Comparison of ENCODE assay signal across 9 cellular contexts in the genomic region with DNA sequence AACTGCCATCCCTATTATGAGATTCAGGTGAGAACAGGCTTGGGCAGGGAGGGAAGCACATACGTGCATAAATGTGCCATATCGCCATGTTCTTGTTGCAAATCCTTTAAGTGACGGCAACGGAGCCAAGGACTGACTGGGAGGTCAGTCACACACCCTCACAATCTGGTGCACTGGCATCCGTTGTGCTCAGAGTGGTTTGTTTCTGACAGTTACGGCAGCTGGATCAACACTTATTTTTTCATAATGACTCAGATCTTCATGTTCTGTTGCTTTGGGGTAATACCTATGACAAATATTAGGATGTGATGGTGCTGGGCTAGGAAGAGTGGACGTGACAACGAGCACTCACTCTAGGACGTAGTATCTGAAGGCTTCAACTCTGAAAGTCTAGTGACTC. TPM values are rescaled to one million over a fixed set of nuclear protein-coding genes. Genes with fewer than 3 reads are reported as not detected.
DNase-seq lines count a peak whose midpoint lies in the region; ATAC-seq and TF ChIP-seq lines count a peak whose summit lies in the region.
"Had no signal": no experiment of that assay in that cellular context is flagged by ENCODE, and none has a peak within 500 bp of the region (broad histone marks: within the 10 kb centered on the region; RNA-seq: fewer than 3 reads in every experiment).

No MANE protein-coding gene starts in this region.

- intact Hi-C loops in activated CD8-positive, alpha-beta T cell treated with anti-CD3 and anti-CD28 coated beads for 36 hours (cut with micrococcal nuclease), result no loop called here

- H3K4me3 Mint-ChIP-seq in activated CD8-positive, alpha-beta T cell treated with anti-CD3 and anti-CD28 coated beads for 36 hours, result peak overlapping the region; percentile 56
- no peak overlapping the region for H3K4me3 Mint-ChIP-seq in stimulated activated naive CD8-positive, alpha-beta T cell treated with anti-CD3 and anti-CD28 coated beads, Interleukin-15, amount 100 ng/mL, for 72 hours

- peaks cover 4% of the 10 kb centered on the region for H3K36me3 Mint-ChIP-seq in activated CD8-positive, alpha-beta T cell treated with anti-CD3 and anti-CD28 coated beads for 36 hours (ENCODE audit: low read depth)

- H3K9me3 Mint-ChIP-seq in activated CD8-positive, alpha-beta T cell treated with anti-CD3 and anti-CD28 coated beads for 36 hours, result no peaks in the 10 kb centered on the region
- H3K9me3 Mint-ChIP-seq in stimulated activated naive CD8-positive, alpha-beta T cell treated with anti-CD3 and anti-CD28 coated beads, Interleukin-15, amount 100 ng/mL, for 72 hours, result no peaks in the 10 kb centered on the region

- POLR2A ChIA-PET in activated CD8-positive, alpha-beta T cell treated with anti-CD3 and anti-CD28 coated beads for 36 hours (lab: Charles Lee), result interaction anchor here (0.8 to 1.1 kb wide), 3 partner anchors 24 to 640 kb away, joined by 3 to 4 read pairs (median 3); no protein-coding TSS in a partner anchor
- POLR2A ChIA-PET in RWPE1 (lab: Yijun Ruan, JAX; ENCODE audit: low non-redundant PET), result interaction anchor here (0.7 kb wide), 1 partner anchor 922 kb away, joined by 3 read pairs; no protein-coding TSS in a partner anchor

- TF ChIP-seq CTCF in activated CD8-positive, alpha-beta T cell treated with anti-CD3 and anti-CD28 coated beads for 36 hours (IDR thresholded peaks at IDR 0.05), result no peak
- no peak for TF ChIP-seq CTCF in RWPE1 (conservative IDR thresholded peaks at IDR 0.05; ENCODE audit: low read depth)

- H3K27ac Mint-ChIP-seq in activated CD8-positive, alpha-beta T cell treated with anti-CD3 and anti-CD28 coated beads for 36 hours, result peak overlapping the region; percentile 89
- H3K27ac Mint-ChIP-seq in stimulated activated naive CD8-positive, alpha-beta T cell treated with anti-CD3 and anti-CD28 coated beads, Interleukin-15, amount 100 ng/mL, for 72 hours, result peak overlapping the region in 1 of 2 donors; percentile 34

- H3K27ac ChIP-seq in RWPE1, result no peak overlapping the region

- peaks cover 34% of the 10 kb centered on the region for H3K4me1 Mint-ChIP-seq in activated CD8-positive, alpha-beta T cell treated with anti-CD3 and anti-CD28 coated beads for 36 hours (ENCODE audit: low read depth)
- H3K4me1 Mint-ChIP-seq in stimulated activated naive CD8-positive, alpha-beta T cell treated with anti-CD3 and anti-CD28 coated beads, Interleukin-15, amount 100 ng/mL, for 72 hours, result peaks cover 14% of the 10 kb centered on the region

- H3K27me3 Mint-ChIP-seq in activated CD8-positive, alpha-beta T cell treated with anti-CD3 and anti-CD28 coated beads for 36 hours, result no peaks in the 10 kb centered on the region
- no peaks in the 10 kb centered on the region for H3K27me3 Mint-ChIP-seq in stimulated activated naive CD8-positive, alpha-beta T cell treated with anti-CD3 and anti-CD28 coated beads, Interleukin-15, amount 100 ng/mL, for 72 hours

- DNase-seq in stimulated activated CD4-positive, alpha-beta T cell treated with anti-CD3 and anti-CD28 coated beads, Interleukin-12 subunit alpha, Interleukin-12 subunit beta, amount 100 ng/mL, for 48 hours (ENCODE audit: low read depth in 2 of 3, low spot score in 1 of 3), result peak in 2 of 3 donors; percentile 17 to 19
- DNase-seq in stimulated activated CD4-positive, alpha-beta T cell treated with anti-CD3 and anti-CD28 coated beads, Interleukin-4, amount 100 ng/mL, for 1 hour, result no peak
- peak; percentile 63 for DNase-seq in activated CD8-positive, alpha-beta T cell treated with anti-CD3 and anti-CD28 coated beads for 36 hours
- no peak for DNase-seq in stimulated activated naive CD8-positive, alpha-beta T cell treated with anti-CD3 and anti-CD28 coated beads, Interleukin-15, amount 100 ng/mL, for 72 hours
- DNase-seq in RWPE1 (ENCODE audit: low spot score), result no peak
- no peak for DNase-seq in DMS79 (lab: John Stamatoyannopoulos, UW)
- DNase-seq in DMS153 treated with DMSO at 0.1 percent for 48 hours (lab: John Stamatoyannopoulos, UW; ENCODE audit: unreplicated experiment), result no peak
- DNase-seq: Calu3 had no signal

- peak; percentile 83 for ATAC-seq in HG02970 (IDR thresholded peaks at IDR 0.05; ENCODE audit: low FRiP score, unreplicated experiment)
- peak; percentile 82 for ATAC-seq in activated CD8-positive, alpha-beta T cell treated with anti-CD3 and anti-CD28 coated beads for 36 hours
- peak; percentile 67 for ATAC-seq in stimulated activated naive CD8-positive, alpha-beta T cell treated with anti-CD3 and anti-CD28 coated beads, Interleukin-15, amount 100 ng/mL, for 72 hours

- CTCF ChIA-PET in activated CD8-positive, alpha-beta T cell treated with anti-CD3 and anti-CD28 coated beads for 36 hours (lab: Charles Lee), result interaction anchor here (1.0 to 1.4 kb wide), 3 partner anchors 10 to 27 kb away, joined by 3 to 5 read pairs (median 3); no protein-coding TSS in a partner anchor
- CTCF ChIA-PET in RWPE1 (lab: Yijun Ruan, JAX), result interaction anchor here (0.6 to 0.7 kb wide), 2 partner anchors 213 to 764 kb away, joined by 3 read pairs; no protein-coding TSS in a partner anchor

RNA-seq across cellular contexts. Expression of gene PREP, which starts 56.2 kb away (rescaled TPM):
- 10 to 100 TPM; 46.4 to 46.9 TPM for total RNA-seq in activated CD8-positive, alpha-beta T cell treated with anti-CD3 and anti-CD28 coated beads for 36 hours

Comparison
In these comparisons a context has a peak if more than half of its experiments do, and no peak if none do; other contexts are left out.
1. DNase-seq: peak in stimulated activated CD4-positive, alpha-beta T cell treated with anti-CD3 and anti-CD28 coated beads, Interleukin-12 subunit alpha, Interleukin-12 subunit beta, amount 100 ng/mL, for 48 hours (2 of 3) and activated CD8-positive, alpha-beta T cell treated with anti-CD3 and anti-CD28 coated beads for 36 hours (single experiment); none in stimulated activated CD4-positive, alpha-beta T cell treated with anti-CD3 and anti-CD28 coated beads, Interleukin-4, amount 100 ng/mL, for 1 hour (single experiment), stimulated activated naive CD8-positive, alpha-beta T cell treated with anti-CD3 and anti-CD28 coated beads, Interleukin-15, amount 100 ng/mL, for 72 hours (0 of 2), RWPE1 (single experiment), DMS79 (single experiment) and DMS153 treated with DMSO at 0.1 percent for 48 hours (single experiment).
2. Peak in every context shown above with its lines, with median percentiles within 50 percentile points of each other: ATAC-seq.